12 cellular contexts compared by ENCODE assay signal in genomic region chr11:104772806-104773241, GRCh38.
DNase-seq lines count a peak whose midpoint lies in the region; ATAC-seq and TF ChIP-seq lines count a peak whose summit lies in the region.
"Had no signal": no experiment of that assay in that cellular context is flagged by ENCODE, and none has a peak within 500 bp of the region (broad histone marks: within the 10 kb centered on the region; RNA-seq: fewer than 3 reads in every experiment).

No MANE protein-coding gene starts in this region.

- H3K9me3 ChIP-seq in osteoblast (ENCODE audit: low read depth, low read length) (no peaks in the 10 kb centered on the region), testis (no peaks in the 10 kb centered on the region)
- H3K9me3 ChIP-seq: colonic mucosa had no signal

- 42 to 52% methylated on average over 6 of the region's 6 CpGs for WGBS in testis, 2 donors

- H3K36me3 ChIP-seq in osteoblast (ENCODE audit: insufficient read depth, low read length) (no peaks in the 10 kb centered on the region), testis (ENCODE audit: low read depth, missing control alignments) (no peaks in the 10 kb centered on the region)
- H3K36me3 ChIP-seq: colonic mucosa had no signal

- H3K27me3 ChIP-seq in osteoblast (ENCODE audit: insufficient read depth, low read length) (no peaks in the 10 kb centered on the region), testis (no peaks in the 10 kb centered on the region)
- H3K27me3 ChIP-seq: colonic mucosa had no signal

- H3K27ac ChIP-seq in epithelial cell of prostate: peak overlapping the region; percentile 96
- H3K27ac ChIP-seq in osteoblast (ENCODE audit: low read depth, low read length): peak overlapping the region; percentile 36
- H3K27ac ChIP-seq in testis: no peak overlapping the region
- H3K27ac ChIP-seq: colonic mucosa, VCaP had no signal

- H3K4me3 ChIP-seq in osteoblast (ENCODE audit: insufficient read depth, low read length) (no peak overlapping the region), testis (no peak overlapping the region)
- H3K4me3 ChIP-seq: colonic mucosa had no signal

- no peaks in the 10 kb centered on the region for H3K4me1 ChIP-seq in osteoblast (ENCODE audit: insufficient read depth, low read length)
- no peaks in the 10 kb centered on the region for H3K4me1 ChIP-seq in testis
- H3K4me1 ChIP-seq: colonic mucosa had no signal

- DNase-seq in EH (ENCODE audit: low read depth): peak; percentile 77
- peak; percentile 88 for DNase-seq in RKO (ENCODE audit: low spot score)
- peak; percentile 85 for DNase-seq in epithelial cell of prostate (ENCODE audit: low read depth, low spot score)
- DNase-seq in osteoblast (ENCODE audit: insufficient read length, low spot score, missing footprints): peak; percentile 83
- no peak for DNase-seq in occipital lobe (lab: John Stamatoyannopoulos, UW)
- no peak for DNase-seq in testis
- DNase-seq in activated CD4-positive, alpha-beta T cell treated with anti-CD3 and anti-CD28 coated beads, Interleukin-2, amount 50 U/mL, for 4 hours: no peak
- DNase-seq: colonic mucosa, naive B cell, NCI-H187 treated with DMSO at 0.1 percent for 48 hours had no signal

- no peak for TF ChIP-seq POLR2A in testis (IDR thresholded peaks at IDR 0.05)

- ATAC-seq in GM18873 (IDR thresholded peaks at IDR 0.05; ENCODE audit: low FRiP score, unreplicated experiment): no peak

- intact Hi-C loops in testis (cut with DNase I; ENCODE audit: low total_unique reads): no loop called here

- H2AFZ ChIP-seq in osteoblast (ENCODE audit: low read length): peak overlapping the region; percentile 64

- no peaks in the 10 kb centered on the region for H3K79me2 ChIP-seq in osteoblast (ENCODE audit: insufficient read depth, low read length)

- peak overlapping the region; percentile 44 for H3K4me2 ChIP-seq in osteoblast (ENCODE audit: insufficient read depth, low read length)

- TF ChIP-seq CTCF in osteoblast (IDR thresholded peaks at IDR 0.05; ENCODE audit: extremely low read depth, low read depth, low read length) (no peak), testis (IDR thresholded peaks at IDR 0.05) (no peak)

- H4K20me1 ChIP-seq in osteoblast (ENCODE audit: insufficient read depth, low read length): no peaks in the 10 kb centered on the region

Comparison
In these comparisons a context has a peak if more than half of its experiments do, and no peak if none do; other contexts are left out.
1. DNase-seq: peak in EH (single experiment), RKO (single experiment), epithelial cell of prostate (single experiment) and osteoblast (single experiment); none in occipital lobe (single experiment), testis (single experiment) and activated CD4-positive, alpha-beta T cell treated with anti-CD3 and anti-CD28 coated beads, Interleukin-2, amount 50 U/mL, for 4 hours (0 of 2).
2. H3K27ac ChIP-seq: peak in epithelial cell of prostate (single experiment) and osteoblast (single experiment); none in testis (0 of 2).